Comparison of ENCODE assay signal across 8 cellular contexts in the genomic region with DNA sequence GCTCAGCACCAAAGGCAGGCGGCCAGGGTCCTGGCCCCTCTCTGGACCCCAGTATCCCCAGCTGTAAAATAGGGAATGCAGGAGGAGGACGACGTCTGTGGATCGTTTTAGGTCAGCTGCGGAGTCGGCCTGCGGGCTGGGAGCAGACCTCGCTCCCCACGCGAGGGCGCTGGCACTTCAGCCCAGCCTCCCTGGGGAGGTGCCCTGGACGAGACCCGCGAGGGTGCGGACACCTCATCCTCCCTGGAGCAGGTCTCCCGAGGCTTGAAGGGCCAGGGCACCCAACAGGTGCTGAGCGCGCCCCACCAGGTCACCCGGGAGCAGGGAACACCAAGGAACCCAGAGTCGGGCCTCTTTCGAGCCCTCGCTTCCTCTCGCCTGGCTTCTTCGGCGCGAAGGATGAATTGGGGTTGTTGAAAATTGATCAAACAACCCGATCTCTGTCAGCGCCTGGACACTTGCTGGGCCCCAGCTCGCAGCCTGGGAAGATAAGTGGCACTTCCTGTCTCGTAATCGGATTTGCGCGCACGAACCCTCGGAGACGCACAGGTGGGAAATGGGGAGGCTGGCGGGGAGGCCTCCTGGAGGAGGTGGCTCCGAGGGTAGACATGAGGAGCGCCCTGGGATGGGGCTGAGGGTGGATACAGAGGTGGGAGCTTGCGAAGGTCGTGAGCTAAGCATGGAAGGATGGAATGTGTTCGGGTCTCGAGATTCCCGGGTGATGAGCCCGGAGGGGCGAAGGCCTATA. TPM values are rescaled to one million over a fixed set of nuclear protein-coding genes. Genes with fewer than 3 reads are reported as not detected.
A peak's percentile ranks its signal among the peaks of the same experiment; 100 is the strongest.
DNase-seq lines count a peak whose midpoint lies in the region; ATAC-seq and TF ChIP-seq lines count a peak whose summit lies in the region.

No MANE protein-coding gene starts in this region.

- no peaks in the 10 kb centered on the region for H3K36me3 ChIP-seq in Peyer's patch
- no peaks in the 10 kb centered on the region for H3K36me3 ChIP-seq in parathyroid adenoma (ENCODE audit: control insufficient read depth, insufficient read depth, low read length)
- H3K36me3 ChIP-seq in upper lobe of right lung, result no peaks in the 10 kb centered on the region

- intact Hi-C loops in head of caudate nucleus (cut with DNase I), result loop anchor here (5.0 kb wide), 1 partner anchor 35 kb away; no protein-coding TSS in a partner anchor
- intact Hi-C loops in upper lobe of right lung (cut with DNase I), result loop anchor here (5.0 kb wide), 1 partner anchor 45 kb away; no protein-coding TSS in a partner anchor

- peak overlapping the region; percentile 95 for H3K4me2 ChIP-seq in parathyroid adenoma (ENCODE audit: low read length)

- TF ChIP-seq POLR2A in Peyer's patch (IDR thresholded peaks at IDR 0.05), result no peak

- peak overlapping the region; percentile 52 to 80 (median 65) for H3K4me3 ChIP-seq in Peyer's patch
- H3K4me3 ChIP-seq in parathyroid adenoma (ENCODE audit: low read depth, low read length), result peak overlapping the region; percentile 67
- H3K4me3 ChIP-seq in upper lobe of right lung, result peak overlapping the region; percentile 60

- no peaks in the 10 kb centered on the region for H3K27me3 ChIP-seq in Peyer's patch
- H3K27me3 ChIP-seq in parathyroid adenoma (ENCODE audit: control insufficient read depth, insufficient read depth, low read length), result no peaks in the 10 kb centered on the region
- no peaks in the 10 kb centered on the region for H3K27me3 ChIP-seq in upper lobe of right lung

- peaks cover 0 to 42% (median 10%) of the 10 kb centered on the region in 4 donors for H3K4me1 ChIP-seq in Peyer's patch
- peaks cover 2% of the 10 kb centered on the region for H3K4me1 ChIP-seq in parathyroid adenoma
- peaks cover 15% of the 10 kb centered on the region for H3K4me1 ChIP-seq in upper lobe of right lung

- H3K9me3 ChIP-seq in Peyer's patch, result no peaks in the 10 kb centered on the region
- H3K9me3 ChIP-seq in parathyroid adenoma (ENCODE audit: control insufficient read depth, low read length), result no peaks in the 10 kb centered on the region
- no peaks in the 10 kb centered on the region for H3K9me3 ChIP-seq in upper lobe of right lung

- H3K27ac ChIP-seq in Peyer's patch (peak overlapping the region; percentile 36 to 95 (median 80)), parathyroid adenoma (peak overlapping the region; percentile 46), upper lobe of right lung (peak overlapping the region; percentile 76)

- DNase-seq in Peyer's patch (peak; percentile 66 to 90 (median 88)), head of caudate nucleus (peak in 40 of 42 donors; percentile 27 to 84 (median 66)), upper lobe of right lung (peak; percentile 87)
- DNase-seq in activated naive CD4-positive, alpha-beta T cell (lab: John Stamatoyannopoulos, UW), result peak; percentile 31 to 59 (median 36)

- H3K9ac ChIP-seq in parathyroid adenoma, result no peak overlapping the region

- TF ChIP-seq CTCF in GM12874 (IDR thresholded peaks at IDR 0.05; ENCODE audit: insufficient read depth, low read depth, low read length) (peak; percentile 73), Peyer's patch (IDR thresholded peaks at IDR 0.05) (peak in 5 of 6 experiments; percentile 36 to 91 (median 79)), parathyroid adenoma (IDR thresholded peaks at IDR 0.05) (peak; percentile 58), upper lobe of right lung (IDR thresholded peaks at IDR 0.05) (peak; percentile 69)

- H2AFZ ChIP-seq in parathyroid adenoma, result peak overlapping the region; percentile 85

- H3K79me2 ChIP-seq in parathyroid adenoma, result no peaks in the 10 kb centered on the region

- ATAC-seq in HG02852 (IDR thresholded peaks at IDR 0.05; ENCODE audit: unreplicated experiment), result peak; percentile 25
- ATAC-seq in upper lobe of right lung, result peak; percentile 75
- no peak for ATAC-seq in HG03571 (IDR thresholded peaks at IDR 0.05; ENCODE audit: unreplicated experiment)

RNA-seq across cellular contexts. Expression of a gene that starts 0.6 kb away (rescaled TPM):
- total RNA-seq in Peyer's patch, result 100 to 1,000 TPM in 3 of 4 donors, 10 to 100 TPM in 1; 52.8 to 320 (median 270) TPM
- total RNA-seq in upper lobe of right lung, result 184 TPM

Comparison
In these comparisons a context has a peak if more than half of its experiments do, and no peak if none do; other contexts are left out.
1. DNase-seq: peak in every context shown above with its lines; median percentile 88 in Peyer's patch; 87 in upper lobe of right lung; 66 in head of caudate nucleus; 36 in activated naive CD4-positive, alpha-beta T cell.